ENCODE assay signal across 8 cellular contexts in genomic region chr12:120710805-120711296, GRCh38. TPM values are rescaled to one million over a fixed set of nuclear protein-coding genes. Genes with fewer than 3 reads are reported as not detected.
DNase-seq lines count a peak whose midpoint lies in the region; ATAC-seq and TF ChIP-seq lines count a peak whose summit lies in the region.

No MANE protein-coding gene starts in this region.

- H3K9me3 ChIP-seq in tibial nerve = no peaks in the 10 kb centered on the region

- peaks cover 34 to 45% (median 39%) of the 10 kb centered on the region in 3 donors for H3K4me1 Mint-ChIP-seq in T-cell
- peaks cover 27% of the 10 kb centered on the region for H3K4me1 Mint-ChIP-seq in dendritic cell treated with granulocyte-macrophage colony-stimulating factor and Interleukin-4, amounts not matched to agents 40 ng/mL and 50 ng/mL, for 4 days (ENCODE audit: low read depth)
- peaks cover 21% of the 10 kb centered on the region for H3K4me1 Mint-ChIP-seq in memory B cell

- H3K27me3 ChIP-seq in tibial nerve = no peaks in the 10 kb centered on the region

- DNase-seq in SIG-M5 treated with dmso at 0.1 percent for 504 hours (lab: John Stamatoyannopoulos, UW; ENCODE audit: unreplicated experiment) (peak; percentile 20), SIG-M5 (lab: John Stamatoyannopoulos, UW) (no peak), T-cell (peak in 7 of 34 experiments; percentile 7 to 22 (median 16)), memory B cell (ENCODE audit: low spot score in 2 of 2) (peak in 1 of 2 donors; percentile 43), tibial nerve (ENCODE audit: low spot score in 2 of 2) (no peak), GF-D8 (lab: John Stamatoyannopoulos, UW) (no peak)

- 1 to 2% methylated on average over 22 to 28 of the region's 31 CpGs for WGBS in tibial nerve, 2 donors

- H3K27ac Mint-ChIP-seq in T-cell (peak overlapping the region; percentile 81 to 90), memory B cell (peak overlapping the region; percentile 78)
- H3K27ac Mint-ChIP-seq in dendritic cell treated with granulocyte-macrophage colony-stimulating factor and Interleukin-4, amounts not matched to agents 40 ng/mL and 50 ng/mL, for 4 days = peak overlapping the region; percentile 80

- TF ChIP-seq EP300 in tibial nerve (IDR thresholded peaks at IDR 0.05) = no peak

- peak; percentile 29 for ATAC-seq in HG03064 (IDR thresholded peaks at IDR 0.05; ENCODE audit: low read depth, unreplicated experiment)
- peak in 3 of 4 experiments; percentile 25 to 47 (median 33) for ATAC-seq in T-cell (replicated peaks in 1 of 4)
- ATAC-seq in memory B cell (ENCODE audit: low read depth) = peak; percentile 38

- H3K36me3 ChIP-seq in tibial nerve = peaks cover 0 to 24% (median 0%) of the 10 kb centered on the region in 3 donors

- intact Hi-C loops in dendritic cell treated with granulocyte-macrophage colony-stimulating factor and Interleukin-4, amounts not matched to agents 40 ng/mL and 50 ng/mL, for 4 days (cut with micrococcal nuclease) = loop anchor here (2.0 kb wide), 1 partner anchor 24 kb away; the partner anchor contains the start of gene MLEC

- H3K4me3 ChIP-seq in tibial nerve = peak overlapping the region; percentile 59 to 96 (median 78)

- CTCF ChIA-PET in T-cell (lab: Charles Lee) = interaction anchor here (0.6 to 3.2 kb wide), 6 partner anchors 61 to 513 kb away, joined by 3 to 13 read pairs (median 3); partner anchors contain the start of gene POP5 (in 1 of the 2)

- peak overlapping the region; percentile 80 to 98 (median 90) for H3K27ac ChIP-seq in tibial nerve

- peaks cover 0 to 34% (median 17%) of the 10 kb centered on the region in 4 donors for H3K4me1 ChIP-seq in tibial nerve

- no peaks in the 10 kb centered on the region for H3K27me3 Mint-ChIP-seq in T-cell
- no peaks in the 10 kb centered on the region for H3K27me3 Mint-ChIP-seq in dendritic cell treated with granulocyte-macrophage colony-stimulating factor and Interleukin-4, amounts not matched to agents 40 ng/mL and 50 ng/mL, for 4 days
- no peaks in the 10 kb centered on the region for H3K27me3 Mint-ChIP-seq in memory B cell

- H3K9me3 Mint-ChIP-seq in T-cell (no peaks in the 10 kb centered on the region), memory B cell (no peaks in the 10 kb centered on the region)
- H3K9me3 Mint-ChIP-seq in dendritic cell treated with granulocyte-macrophage colony-stimulating factor and Interleukin-4, amounts not matched to agents 40 ng/mL and 50 ng/mL, for 4 days = no peaks in the 10 kb centered on the region

- POLR2A ChIA-PET in T-cell (lab: Charles Lee) = interaction anchor here in 1 of 2 donors (0.7 kb wide), 1 partner anchor 14 kb away, joined by 3 read pairs; no protein-coding TSS in a partner anchor

- H3K36me3 Mint-ChIP-seq in T-cell (peaks cover 8% of the 10 kb centered on the region), memory B cell (peaks cover 7% of the 10 kb centered on the region)
- H3K36me3 Mint-ChIP-seq in dendritic cell treated with granulocyte-macrophage colony-stimulating factor and Interleukin-4, amounts not matched to agents 40 ng/mL and 50 ng/mL, for 4 days (ENCODE audit: low read depth) = peaks cover 38% of the 10 kb centered on the region

- no peak for TF ChIP-seq POLR2A in tibial nerve (IDR thresholded peaks at IDR 0.05)

- peak overlapping the region; percentile 87 to 90 (median 88) for H3K4me3 Mint-ChIP-seq in T-cell
- H3K4me3 Mint-ChIP-seq in dendritic cell treated with granulocyte-macrophage colony-stimulating factor and Interleukin-4, amounts not matched to agents 40 ng/mL and 50 ng/mL, for 4 days = peak overlapping the region; percentile 90
- H3K4me3 Mint-ChIP-seq in memory B cell = peak overlapping the region; percentile 84

- no peak for TF ChIP-seq CTCF in tibial nerve (IDR thresholded peaks at IDR 0.05)

RNA-seq across cellular contexts. Expression of gene UNC119B, which starts 0.6 kb away (rescaled TPM):
- 10 to 100 TPM; 14.3 to 26.1 (median 22.6) TPM for total RNA-seq in T-cell
- 10 to 100 TPM; 20.4 to 27.1 (median 22.1) TPM for total RNA-seq in tibial nerve

RNA-seq across cellular contexts. Expression of gene ACADS, which starts 14.8 kb away (rescaled TPM):
- total RNA-seq in T-cell = 10 to 100 TPM in 4 of 5 donors, 1 to 10 TPM in 1; 7.5 to 22.5 (median 20.4) TPM
- total RNA-seq in tibial nerve = 10 to 100 TPM; 24.7 to 53.4 (median 34.3) TPM

RNA-seq across cellular contexts. Expression of gene MLEC, which starts 23.9 kb away (rescaled TPM):
- 10 to 100 TPM; 26.3 to 61.3 (median 55.3) TPM for total RNA-seq in T-cell
- total RNA-seq in tibial nerve = 10 to 100 TPM; 42.6 to 67.8 (median 58.6) TPM
